1 cellular context compared by ENCODE assay signal in the genomic region with DNA sequence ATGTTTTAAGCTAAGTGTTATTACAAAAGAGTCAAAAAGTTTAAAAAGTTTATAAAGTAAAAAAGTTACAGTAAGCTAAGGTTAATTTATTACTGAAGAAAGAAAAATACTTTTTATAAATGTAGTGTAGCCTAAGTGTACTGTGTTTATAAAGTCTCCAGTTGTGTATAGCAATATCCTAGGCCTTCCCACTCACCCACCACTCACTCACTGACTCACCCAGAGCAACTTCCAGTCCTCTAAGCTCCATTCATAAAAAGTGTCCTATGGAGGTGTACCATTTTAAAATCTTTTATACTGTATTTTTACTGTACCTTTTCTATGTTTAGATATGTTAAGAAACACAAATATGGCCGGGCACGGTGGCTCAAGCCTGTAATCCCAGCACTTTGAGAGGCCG. TPM values are rescaled to one million over a fixed set of nuclear protein-coding genes. Genes with fewer than 3 reads are reported as not detected.
"Had no signal": no experiment of that assay in that cellular context is flagged by ENCODE, and none has a peak within 500 bp of the region (broad histone marks: within the 10 kb centered on the region; RNA-seq: fewer than 3 reads in every experiment).

No MANE protein-coding gene starts in this region.

RNA-seq across cellular contexts. Expression of gene NEIL3, which starts 4.8 kb away (rescaled TPM):
- total RNA-seq: naive thymus-derived CD8-positive, alpha-beta T cell had no signal
- polyA plus RNA-seq: naive thymus-derived CD8-positive, alpha-beta T cell had no signal
